ENCODE assay signal across 8 cellular contexts in the genomic region with DNA sequence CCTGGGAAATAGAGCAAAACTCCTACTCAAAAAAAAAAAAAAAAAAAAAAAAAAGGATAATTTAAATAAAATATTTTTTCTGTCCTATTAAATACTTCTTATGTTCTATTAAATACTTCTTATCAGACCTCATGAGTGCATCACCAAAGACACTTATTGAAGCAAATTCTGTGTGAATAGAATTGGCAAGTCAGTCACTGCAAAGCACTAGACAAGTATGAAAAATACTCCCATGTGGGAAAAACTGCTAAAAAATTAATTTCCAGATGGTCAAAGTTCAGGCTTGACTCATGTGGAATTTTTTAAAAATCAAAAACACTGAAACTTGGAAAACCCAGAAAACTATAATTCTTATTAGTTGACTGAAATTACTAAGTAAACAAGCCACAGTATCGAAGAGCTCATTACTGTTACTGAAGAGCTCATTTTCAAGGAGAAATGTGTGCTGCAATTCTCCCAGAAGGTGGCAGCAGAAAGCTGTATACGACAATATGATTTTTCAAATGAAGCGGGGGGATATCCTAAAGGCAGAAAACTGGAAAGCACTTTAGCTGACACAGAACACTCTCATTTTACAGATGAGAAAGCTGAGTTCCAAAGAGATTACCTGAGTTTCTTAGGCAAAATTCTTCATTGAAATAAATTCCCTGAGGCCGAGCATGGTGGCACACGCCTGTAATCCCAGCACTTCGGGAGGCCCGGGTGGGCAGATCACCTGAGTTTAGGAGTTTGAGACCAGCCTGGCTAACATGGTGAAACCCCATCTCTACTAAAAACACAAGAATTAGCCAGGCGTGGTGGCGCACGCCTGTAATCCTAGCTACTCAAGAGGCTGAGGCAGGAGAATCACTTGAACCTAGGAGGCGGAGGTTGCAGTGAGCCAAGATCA. TPM values are rescaled to one million over a fixed set of nuclear protein-coding genes. Genes with fewer than 3 reads are reported as not detected.
DNase-seq lines count a peak whose midpoint lies in the region; ATAC-seq and TF ChIP-seq lines count a peak whose summit lies in the region.

No MANE protein-coding gene starts in this region.

- no peaks in the 10 kb centered on the region for H3K36me3 Mint-ChIP-seq in neural crest cell (ENCODE audit: low read depth)

- H3K4me1 Mint-ChIP-seq in neural crest cell = no peaks in the 10 kb centered on the region

- TF ChIP-seq CTCF in neural crest cell (conservative IDR thresholded peaks at IDR 0.05) = peak; percentile 88

- CTCF ChIA-PET in HEK293T (lab: Yijun Ruan, JAX) = interaction anchor here (0.6 to 5.8 kb wide), 33 partner anchors 9 to 305 kb away, joined by 3 to 89 read pairs (median 4); partner anchors contain the start of genes ARL5C, PLXDC1 and PSMB3

- H3K4me3 Mint-ChIP-seq in neural crest cell = no peak overlapping the region

- H3K27me3 Mint-ChIP-seq in neural crest cell (ENCODE audit: low read depth) = no peaks in the 10 kb centered on the region

- in situ Hi-C loops in Caki2 (cut with HindIII; ENCODE audit: low pct_unique_long_range_greater_than_20kb, low sequenced_read_pairs) = no loop called here

- ATAC-seq in GM21786 (IDR thresholded peaks at IDR 0.05; ENCODE audit: unreplicated experiment) (no peak), HG03460 (IDR thresholded peaks at IDR 0.05; ENCODE audit: unreplicated experiment) (no peak)

- POLR2A ChIA-PET in HEK293T (lab: Yijun Ruan, JAX) = interaction anchor here (0.6 to 1.4 kb wide), 8 partner anchors 61 to 250 kb away, joined by 3 to 7 read pairs (median 3); partner anchors contain the start of genes LASP1, RPL19 and RPL23

- peak; percentile 38 for DNase-seq in Caki2 (ENCODE audit: low read depth)
- peak; percentile 44 for DNase-seq in HEK293T (ENCODE audit: extremely low spot score)
- peak; percentile 39 for DNase-seq in NCI-H524 treated with DMSO at 0.1 percent for 48 hours (lab: John Stamatoyannopoulos, UW)
- peak; percentile 23 to 46 for DNase-seq in activated CD4-positive, alpha-beta T cell treated with anti-CD3 and anti-CD28 coated beads, Interleukin-2, amount 50 U/mL, for 48 hours
- peak; percentile 89 for DNase-seq in fibroblast of peridontal ligament (ENCODE audit: extremely low read depth)
- peak; percentile 45 for DNase-seq in neural crest cell (ENCODE audit: low read depth, low spot score)

- H3K27ac Mint-ChIP-seq in neural crest cell (ENCODE audit: unreplicated experiment) = no peak overlapping the region

- H3K9me3 Mint-ChIP-seq in neural crest cell = no peaks in the 10 kb centered on the region

TF ChIP-seq in HEK293T, 16 proteins besides CTCF, POLR2A, EP300 and RAD21:
- peak; percentile 65 for TF ChIP-seq FOXA1 (IDR thresholded peaks at IDR 0.05)
- TF ChIP-seq CTBP1 (IDR thresholded peaks at IDR 0.05; ENCODE audit: borderline replicate concordance) = no peak
TF ChIP-seq in HEK293T: peak in this region for 1.

RNA-seq across cellular contexts. Expression of gene FBXO47, which starts 15.9 kb away (rescaled TPM):
- not detected in 2 replicates for total RNA-seq in Caki2 (2014; rRNA removed; shearing (Covaris generic); ENCODE audit: low replicate concordance)
- total RNA-seq in neural crest cell = not detected in 2 replicates

Comparison
In these comparisons a context has a peak if more than half of its experiments do, and no peak if none do; other contexts are left out.
1. DNase-seq: peak in every context shown above with its lines; median percentile 89 in fibroblast of peridontal ligament; 45 in neural crest cell; 44 in HEK293T; 39 in NCI-H524 treated with DMSO at 0.1 percent for 48 hours; 38 in Caki2; 34 in activated CD4-positive, alpha-beta T cell treated with anti-CD3 and anti-CD28 coated beads, Interleukin-2, amount 50 U/mL, for 48 hours.